24 cellular contexts compared by ENCODE assay signal in the genomic region with DNA sequence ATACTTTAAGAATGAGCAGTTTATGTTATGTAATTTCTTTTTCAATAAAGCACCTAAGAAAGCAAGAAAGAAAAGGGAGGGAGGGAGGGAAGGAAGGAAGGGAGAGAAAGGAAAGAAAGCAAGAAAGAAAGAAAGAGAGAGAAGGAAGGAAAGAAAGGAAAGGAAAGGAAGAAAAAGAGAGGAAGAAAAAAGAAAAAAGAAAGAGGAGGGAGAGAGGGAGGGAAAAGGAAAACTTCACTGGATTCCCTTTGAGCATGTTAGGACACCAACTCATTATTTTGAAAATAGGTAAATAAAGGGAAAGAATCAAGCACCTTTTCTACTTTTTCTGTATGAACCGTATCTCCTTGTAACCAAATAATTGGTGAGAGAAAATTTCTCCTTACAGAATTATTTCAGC.
"Had no signal": no experiment of that assay in that cellular context is flagged by ENCODE, and none has a peak within 500 bp of the region (broad histone marks: within the 10 kb centered on the region; RNA-seq: fewer than 3 reads in every experiment).

No MANE protein-coding gene starts in this region.

- H3K4me3 Mint-ChIP-seq: natural killer cell; stimulated activated naive B cell treated with anti-CD40 and anti-IgM and Interleukin-4, amounts not matched to agents 10 μg/mL and 1 μg/mL and 100 μg/mL, for 72 hours; stimulated activated naive CD8-positive, alpha-beta T cell treated with anti-CD3 and anti-CD28 coated beads, Interleukin-15, Interleukin-2, amounts not matched to agents 100 ng/mL and 50 ng/mL, for 24 hours had no signal

- H3K36me3 Mint-ChIP-seq: natural killer cell; stimulated activated naive B cell treated with anti-CD40 and anti-IgM and Interleukin-4, amounts not matched to agents 10 μg/mL and 1 μg/mL and 100 μg/mL, for 72 hours had no signal

- ATAC-seq: foreskin keratinocyte; gastroesophageal sphincter; heart right ventricle; left ventricle myocardium superior; lower lobe of right lung; natural killer cell; psoas muscle; right cardiac atrium; stimulated activated naive B cell treated with anti-CD40 and anti-IgM and Interleukin-4, amounts not matched to agents 10 μg/mL and 1 μg/mL and 100 μg/mL, for 72 hours; upper lobe of right lung had no signal

- DNase-seq: colonic mucosa; dermis blood vessel endothelial cell; effector memory CD4-positive, alpha-beta T cell; foreskin keratinocyte; heart right ventricle; hippocampal formation; islet precursor cell; left ventricle myocardium superior; lower lobe of right lung; natural killer cell; occipital lobe; ovary; posterior cingulate gyrus; psoas muscle; right cardiac atrium; spleen; stimulated activated naive B cell treated with anti-CD40 and anti-IgM and Interleukin-4, amounts not matched to agents 10 μg/mL and 1 μg/mL and 100 μg/mL, for 72 hours; transverse colon; upper lobe of right lung; uterus had no signal

- H3K36me3 ChIP-seq: colonic mucosa, esophagus muscularis mucosa, gastroesophageal sphincter, heart right ventricle, lower lobe of right lung, ovary, spleen, transverse colon, upper lobe of right lung, uterus had no signal

- H3K4me1 ChIP-seq: colonic mucosa, psoas muscle, upper lobe of right lung, uterus had no signal

- H3K27ac ChIP-seq: colonic mucosa, esophagus muscularis mucosa, foreskin keratinocyte, gastroesophageal sphincter, heart right ventricle, lower lobe of right lung, ovary, psoas muscle, skin epidermis, spleen, transverse colon, upper lobe of right lung, uterus had no signal

- H3K27ac Mint-ChIP-seq: natural killer cell; stimulated activated naive CD8-positive, alpha-beta T cell treated with anti-CD3 and anti-CD28 coated beads, Interleukin-15, Interleukin-2, amounts not matched to agents 100 ng/mL and 50 ng/mL, for 24 hours had no signal

- H3K27me3 ChIP-seq: colonic mucosa, esophagus muscularis mucosa, foreskin keratinocyte, gastroesophageal sphincter, heart right ventricle, ovary, spleen, transverse colon, upper lobe of right lung, uterus had no signal

- H3K27me3 Mint-ChIP-seq: stimulated activated naive B cell treated with anti-CD40 and anti-IgM and Interleukin-4, amounts not matched to agents 10 μg/mL and 1 μg/mL and 100 μg/mL, for 72 hours; stimulated activated naive CD8-positive, alpha-beta T cell treated with anti-CD3 and anti-CD28 coated beads, Interleukin-15, Interleukin-2, amounts not matched to agents 100 ng/mL and 50 ng/mL, for 24 hours had no signal

- H3K9me3 ChIP-seq: colonic mucosa, esophagus muscularis mucosa, gastroesophageal sphincter, heart right ventricle, lower lobe of right lung, ovary, psoas muscle, spleen, transverse colon, upper lobe of right lung, uterus had no signal

- H3K4me3 ChIP-seq: colonic mucosa, esophagus muscularis mucosa, gastroesophageal sphincter, heart right ventricle, lower lobe of right lung, ovary, psoas muscle, skin epidermis, spleen, transverse colon, upper lobe of right lung, uterus had no signal

- H3K9me3 Mint-ChIP-seq: natural killer cell; stimulated activated naive B cell treated with anti-CD40 and anti-IgM and Interleukin-4, amounts not matched to agents 10 μg/mL and 1 μg/mL and 100 μg/mL, for 72 hours; stimulated activated naive CD8-positive, alpha-beta T cell treated with anti-CD3 and anti-CD28 coated beads, Interleukin-15, Interleukin-2, amounts not matched to agents 100 ng/mL and 50 ng/mL, for 24 hours had no signal
